In the genomic region with DNA sequence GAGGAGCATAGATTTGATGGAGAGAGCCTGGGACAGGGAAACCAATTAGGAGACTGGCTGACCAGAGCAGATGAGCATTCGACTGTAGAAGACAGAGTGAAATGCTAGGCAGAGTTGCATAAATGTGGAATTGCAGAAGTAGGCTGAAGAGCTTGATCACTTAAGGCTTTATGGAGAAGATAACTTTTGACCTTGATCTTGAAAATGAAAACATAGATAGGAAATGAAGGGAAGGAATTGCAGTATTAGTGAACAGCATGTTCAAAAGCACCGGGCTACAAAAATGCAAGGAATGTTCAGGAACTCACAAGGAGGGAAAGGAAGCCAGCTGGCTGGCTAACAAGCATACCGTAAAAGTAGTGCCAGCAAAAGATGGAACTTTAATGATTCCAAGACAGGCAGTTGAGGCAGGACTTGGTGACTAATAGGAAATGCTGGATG, we compare ENCODE assay signal across 19 cellular contexts. TPM values are rescaled to one million over a fixed set of nuclear protein-coding genes. Genes with fewer than 3 reads are reported as not detected.
DNase-seq lines count a peak whose midpoint lies in the region; ATAC-seq and TF ChIP-seq lines count a peak whose summit lies in the region.
"Had no signal": no experiment of that assay in that cellular context is flagged by ENCODE, and none has a peak within 500 bp of the region (broad histone marks: within the 10 kb centered on the region; RNA-seq: fewer than 3 reads in every experiment).

No MANE protein-coding gene starts in this region.

- no peaks in the 10 kb centered on the region for H3K27me3 Mint-ChIP-seq in osteocyte (ENCODE audit: unreplicated experiment)
- H3K27me3 Mint-ChIP-seq: activated CD4-positive, alpha-beta memory T cell treated with anti-CD3 and anti-CD28 coated beads, Interleukin-2, amount 10 ng/mL, durations not matched to agents 7 days and 5 days; activated T-helper 17 cell treated with anti-CD3 and anti-CD28 coated beads, Interleukin-2, amount 50 U/mL, for 72 hours had no signal

- H3K27ac Mint-ChIP-seq in osteocyte (ENCODE audit: unreplicated experiment), result peak overlapping the region; percentile 63
- H3K27ac Mint-ChIP-seq: activated CD4-positive, alpha-beta memory T cell treated with anti-CD3 and anti-CD28 coated beads, Interleukin-2, amount 10 ng/mL, durations not matched to agents 7 days and 5 days; activated T-helper 17 cell treated with anti-CD3 and anti-CD28 coated beads, Interleukin-2, amount 50 U/mL, for 72 hours had no signal

- peaks cover 41% of the 10 kb centered on the region for H3K36me3 Mint-ChIP-seq in osteocyte (ENCODE audit: unreplicated experiment)

- peaks cover 38% of the 10 kb centered on the region for H3K4me1 Mint-ChIP-seq in osteocyte (ENCODE audit: unreplicated experiment)
- H3K4me1 Mint-ChIP-seq: activated CD4-positive, alpha-beta memory T cell treated with anti-CD3 and anti-CD28 coated beads, Interleukin-2, amount 10 ng/mL, durations not matched to agents 7 days and 5 days; activated T-helper 17 cell treated with anti-CD3 and anti-CD28 coated beads, Interleukin-2, amount 50 U/mL, for 72 hours had no signal

- H3K4me1 ChIP-seq in esophagus muscularis mucosa, result peaks cover 3 to 17% (median 11%) of the 10 kb centered on the region in 4 donors
- H3K4me1 ChIP-seq: breast epithelium, HAP-1, vagina had no signal

- TF ChIP-seq CTCF in esophagus muscularis mucosa (IDR thresholded peaks at IDR 0.05), result no peak
- no peak for TF ChIP-seq CTCF in osteocyte (IDR thresholded peaks at IDR 0.05)

- ATAC-seq in SK-N-SH treated with all-trans-retinoic acid at 6 μM for 48 hours (peak; percentile 69), HG03196 (IDR thresholded peaks at IDR 0.05; ENCODE audit: unreplicated experiment) (no peak), HG03039 (IDR thresholded peaks at IDR 0.05; ENCODE audit: unreplicated experiment) (no peak), GM19351 (IDR thresholded peaks at IDR 0.05; ENCODE audit: unreplicated experiment) (no peak)
- ATAC-seq: activated T-helper 17 cell treated with anti-CD3 and anti-CD28 coated beads, Interleukin-2, amount 50 U/mL, for 72 hours had no signal

- peak overlapping the region in 3 of 4 donors; percentile 11 to 46 (median 28) for H3K27ac ChIP-seq in esophagus muscularis mucosa (replicated peaks in 1 of 4)
- H3K27ac ChIP-seq: BLaER1 treated with 17β-estradiol and CSF1 and Interleukin-3, amounts not matched to agents 10 nM and 100 nM; breast epithelium; vagina had no signal

- WGBS in esophagus muscularis mucosa, result 48% methylated on average over 3 of the region's 3 CpGs

- no peaks in the 10 kb centered on the region for H3K9me3 ChIP-seq in esophagus muscularis mucosa
- H3K9me3 ChIP-seq: BLaER1 treated with 17β-estradiol and CSF1 and Interleukin-3, amounts not matched to agents 10 nM and 100 nM; breast epithelium; HAP-1; vagina had no signal

- H3K9me3 Mint-ChIP-seq in osteocyte (ENCODE audit: unreplicated experiment), result no peaks in the 10 kb centered on the region
- H3K9me3 Mint-ChIP-seq: activated CD4-positive, alpha-beta memory T cell treated with anti-CD3 and anti-CD28 coated beads, Interleukin-2, amount 10 ng/mL, durations not matched to agents 7 days and 5 days; activated T-helper 17 cell treated with anti-CD3 and anti-CD28 coated beads, Interleukin-2, amount 50 U/mL, for 72 hours had no signal

- intact Hi-C loops in esophagus muscularis mucosa (cut with DNase I), result no loop called here

- H3K36me3 ChIP-seq in esophagus muscularis mucosa, result peaks cover 0 to 20% (median 8%) of the 10 kb centered on the region in 4 donors
- H3K36me3 ChIP-seq: breast epithelium, HAP-1, vagina had no signal

- TF ChIP-seq POLR2A in esophagus muscularis mucosa (IDR thresholded peaks at IDR 0.05; ENCODE audit: low read depth), result no peak

- H3K4me3 Mint-ChIP-seq in osteocyte (ENCODE audit: unreplicated experiment), result no peak overlapping the region
- H3K4me3 Mint-ChIP-seq: activated CD4-positive, alpha-beta memory T cell treated with anti-CD3 and anti-CD28 coated beads, Interleukin-2, amount 10 ng/mL, durations not matched to agents 7 days and 5 days; activated T-helper 17 cell treated with anti-CD3 and anti-CD28 coated beads, Interleukin-2, amount 50 U/mL, for 72 hours had no signal

- DNase-seq in EH (ENCODE audit: low read depth) (peak; percentile 64), esophagus muscularis mucosa (ENCODE audit: extremely low spot score) (no peak), osteocyte (ENCODE audit: extremely low spot score, unreplicated experiment) (no peak), iPS-NIHi11 (ENCODE audit: low spot score) (no peak)
- DNase-seq: activated CD4-positive, alpha-beta memory T cell treated with anti-CD3 and anti-CD28 coated beads, Interleukin-2, amount 10 ng/mL, durations not matched to agents 7 days and 5 days; Kasumi-1; NCI-H2107; occipital lobe; SHP77 had no signal

- H3K4me3 ChIP-seq in esophagus muscularis mucosa, result no peak overlapping the region
- H3K4me3 ChIP-seq: BLaER1 treated with 17β-estradiol and CSF1 and Interleukin-3, amounts not matched to agents 10 nM and 100 nM; breast epithelium; HAP-1; vagina had no signal

- TF ChIP-seq EP300 in esophagus muscularis mucosa (IDR thresholded peaks at IDR 0.05), result no peak

- H3K27me3 ChIP-seq in esophagus muscularis mucosa, result no peaks in the 10 kb centered on the region
- H3K27me3 ChIP-seq: BLaER1 treated with 17β-estradiol and CSF1 and Interleukin-3, amounts not matched to agents 10 nM and 100 nM; breast epithelium; vagina had no signal

TF ChIP-seq in SK-N-SH treated with all-trans-retinoic acid at 6 μM for 48 hours, 23 proteins besides CTCF, POLR2A, EP300 and RAD21:
- TF ChIP-seq, protein P1, sequence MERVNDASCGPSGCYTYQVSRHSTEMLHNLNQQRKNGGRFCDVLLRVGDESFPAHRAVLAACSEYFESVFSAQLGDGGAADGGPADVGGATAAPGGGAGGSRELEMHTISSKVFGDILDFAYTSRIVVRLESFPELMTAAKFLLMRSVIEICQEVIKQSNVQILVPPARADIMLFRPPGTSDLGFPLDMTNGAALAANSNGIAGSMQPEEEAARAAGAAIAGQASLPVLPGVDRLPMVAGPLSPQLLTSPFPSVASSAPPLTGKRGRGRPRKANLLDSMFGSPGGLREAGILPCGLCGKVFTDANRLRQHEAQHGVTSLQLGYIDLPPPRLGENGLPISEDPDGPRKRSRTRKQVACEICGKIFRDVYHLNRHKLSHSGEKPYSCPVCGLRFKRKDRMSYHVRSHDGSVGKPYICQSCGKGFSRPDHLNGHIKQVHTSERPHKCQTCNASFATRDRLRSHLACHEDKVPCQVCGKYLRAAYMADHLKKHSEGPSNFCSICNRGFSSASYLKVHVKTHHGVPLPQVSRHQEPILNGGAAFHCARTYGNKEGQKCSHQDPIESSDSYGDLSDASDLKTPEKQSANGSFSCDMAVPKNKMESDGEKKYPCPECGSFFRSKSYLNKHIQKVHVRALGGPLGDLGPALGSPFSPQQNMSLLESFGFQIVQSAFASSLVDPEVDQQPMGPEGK (CRISPR knock-in tag; IDR thresholded peaks at IDR 0.05; ENCODE audit: borderline replicate concordance), result no peak
- TF ChIP-seq BACH2 (CRISPR knock-in tag; IDR thresholded peaks at IDR 0.05; ENCODE audit: borderline replicate concordance) (no peak), OSR1 (CRISPR knock-in tag; IDR thresholded peaks at IDR 0.05) (no peak), ZNF8 (CRISPR knock-in tag; IDR thresholded peaks at IDR 0.05) (no peak)

RNA-seq across cellular contexts. Expression of a gene that starts 20.5 kb away (rescaled TPM):
- total RNA-seq in esophagus muscularis mucosa (10 to 100 TPM; 15.0 to 20.0 (median 18.0) TPM), osteocyte (20.3 and 22.1 TPM in 2 replicates)

RNA-seq across cellular contexts. Expression of a gene that starts 41.7 kb away (rescaled TPM):
- not detected for total RNA-seq in esophagus muscularis mucosa
- not detected in 2 replicates for total RNA-seq in osteocyte
- total RNA-seq: activated CD4-positive, alpha-beta memory T cell treated with anti-CD3 and anti-CD28 coated beads, Interleukin-2, amount 10 ng/mL, durations not matched to agents 7 days and 5 days; activated T-helper 17 cell treated with anti-CD3 and anti-CD28 coated beads, Interleukin-2, amount 50 U/mL, for 72 hours; breast epithelium; lung microvascular endothelial cell; vagina had no signal
